Comparison of ENCODE assay signal across 8 cellular contexts in the genomic region with DNA sequence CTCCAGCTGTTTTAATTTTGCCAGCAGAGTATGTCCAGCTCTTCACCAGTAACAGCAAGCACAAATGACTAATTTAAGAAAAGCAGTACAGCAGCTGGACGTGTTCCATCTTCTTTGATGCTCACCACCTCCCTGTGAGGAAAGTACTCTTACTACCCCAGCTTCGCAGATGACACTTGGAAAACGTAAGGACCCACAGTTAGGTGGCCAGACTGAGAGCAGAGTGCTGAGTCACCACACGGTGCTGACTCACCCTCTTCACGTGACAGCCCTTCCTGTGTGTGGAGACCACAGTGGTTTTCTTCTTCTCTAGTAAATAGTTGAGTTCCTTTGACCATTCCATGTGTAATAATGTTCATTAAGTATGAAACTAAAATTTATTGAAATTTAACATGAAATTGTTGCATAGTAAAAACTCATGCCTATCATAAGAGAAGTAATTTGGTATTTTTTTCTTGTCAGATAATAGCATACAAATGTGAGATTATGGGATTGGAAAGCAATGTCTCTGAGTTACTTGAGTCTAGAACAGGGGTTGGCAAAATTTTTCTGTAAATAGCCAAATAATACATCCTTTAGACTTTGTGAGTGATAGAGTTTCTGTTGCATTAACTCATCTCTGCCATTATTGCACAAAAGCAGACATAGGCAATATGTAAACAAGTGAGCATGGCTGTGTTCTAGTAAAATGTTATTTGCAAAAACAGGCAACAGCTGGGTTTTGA.
DNase-seq lines count a peak whose midpoint lies in the region; ATAC-seq, FAIRE-seq and TF ChIP-seq lines count a peak whose summit lies in the region.

No MANE protein-coding gene starts in this region.

- TF ChIP-seq POLR2A in prostate gland (IDR thresholded peaks at IDR 0.05): no peak

- no peaks in the 10 kb centered on the region for H3K27me3 ChIP-seq in SJCRH30
- no peaks in the 10 kb centered on the region for H3K27me3 ChIP-seq in prostate gland (replicated peaks; ENCODE audit: insufficient read depth)

- H3K4me3 ChIP-seq in SJCRH30: no peak overlapping the region
- H3K4me3 ChIP-seq in prostate gland: no peak overlapping the region

- WGBS in prostate gland: 10% methylated on average over 5 of the region's 5 CpGs

- H3K27ac ChIP-seq in SJCRH30 (peak overlapping the region; percentile 62), prostate gland (peak overlapping the region; percentile 64 to 66)

- H3K36me3 ChIP-seq in SJCRH30 (no peaks in the 10 kb centered on the region), prostate gland (no peaks in the 10 kb centered on the region)

- H3K4me1 ChIP-seq in SJCRH30 (peaks cover 44% of the 10 kb centered on the region), prostate gland (replicated peaks) (peaks cover 17% of the 10 kb centered on the region)

- peak in 1 of 4 experiments; percentile 6 for TF ChIP-seq CTCF in prostate gland (IDR thresholded peaks at IDR 0.05)

- intact Hi-C loops in Right ventricle myocardium inferior (cut with DNase I): no loop called here
- intact Hi-C loops in prostate gland (cut with DNase I): no loop called here

- DNase-seq in DMS53 treated with DMSO at 0.1 percent for 48 hours (lab: John Stamatoyannopoulos, UW; ENCODE audit: unreplicated experiment) (peak; percentile 89), HTR-8/SVneo (ENCODE audit: insufficient read length, low spot score) (peak; percentile 86), SJCRH30 (peak; percentile 75 to 86), Right ventricle myocardium inferior (ENCODE audit: missing footprints) (peak; percentile 85), prostate gland (ENCODE audit: low spot score) (peak; percentile 77), urothelium cell line (ENCODE audit: low spot score) (peak; percentile 90)
- peak; percentile 50 for DNase-seq in activated naive CD4-positive, alpha-beta T cell treated with anti-CD3 and anti-CD28 coated beads, Interleukin-2, amount 50 U/mL, for 16 hours

- peak; percentile 97 for ATAC-seq in GM21515 (IDR thresholded peaks at IDR 0.05; ENCODE audit: unreplicated experiment)
- ATAC-seq in Right ventricle myocardium inferior: peak; percentile 91

- H3K9me3 ChIP-seq in SJCRH30 (replicated peaks) (no peaks in the 10 kb centered on the region), prostate gland (no peaks in the 10 kb centered on the region)

- peak; percentile 73 for FAIRE-seq in HTR-8/SVneo (lab: Jason Lieb, UNC)
- no peak for FAIRE-seq in urothelium cell line (lab: Jason Lieb, UNC)
